In the genomic region with DNA sequence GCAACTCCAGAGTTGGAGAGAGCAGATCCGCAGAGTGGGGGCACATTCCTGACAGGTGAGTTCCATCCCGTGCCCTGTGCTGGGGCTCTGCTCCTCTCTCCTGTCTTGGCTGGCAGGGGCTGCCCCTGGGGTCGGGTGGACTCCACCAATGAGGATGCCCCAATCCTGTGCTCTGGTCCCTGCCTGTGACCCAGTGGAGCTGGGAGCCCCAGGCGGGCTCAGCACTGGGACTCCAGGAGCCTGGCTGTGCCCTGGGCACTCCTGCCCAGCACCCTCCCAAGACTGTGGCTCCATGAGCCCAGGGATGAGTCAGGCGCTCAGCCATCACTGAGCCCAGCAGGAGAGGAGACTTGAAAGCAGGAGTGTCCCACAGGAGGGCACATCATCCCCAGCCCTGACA, we compare ENCODE assay signal across 16 cellular contexts. TPM values are rescaled to one million over a fixed set of nuclear protein-coding genes. Genes with fewer than 3 reads are reported as not detected.
DNase-seq lines count a peak whose midpoint lies in the region; ATAC-seq and TF ChIP-seq lines count a peak whose summit lies in the region.
"Had no signal": no experiment of that assay in that cellular context is flagged by ENCODE, and none has a peak within 500 bp of the region (broad histone marks: within the 10 kb centered on the region; RNA-seq: fewer than 3 reads in every experiment).

No MANE protein-coding gene starts in this region.

- H2BK5ac ChIP-seq in IMR-90 (ENCODE audit: low read depth, low read length, poor library complexity, severe bottlenecking): peak overlapping the region; percentile 52

- H3K27me3 ChIP-seq in CD4-positive, CD25-positive, alpha-beta regulatory T cell (ENCODE audit: control insufficient read depth, insufficient read depth, low read length): no peaks in the 10 kb centered on the region
- no peaks in the 10 kb centered on the region for H3K27me3 ChIP-seq in IMR-90 (ENCODE audit: control insufficient read depth, insufficient read depth, low read length)
- H3K27me3 ChIP-seq: ascending aorta, right atrium auricular region had no signal

- H3K27ac Mint-ChIP-seq in CD4-positive, CD25-positive, alpha-beta regulatory T cell: peak overlapping the region; percentile 75 to 94 (median 89)
- peak overlapping the region; percentile 71 for H3K27ac Mint-ChIP-seq in dendritic cell treated with granulocyte-macrophage colony-stimulating factor and Interleukin-4, amounts not matched to agents 40 ng/mL and 50 ng/mL, for 4 days
- H3K27ac Mint-ChIP-seq in nephron progenitor cell: peak overlapping the region; percentile 36

- peak overlapping the region; percentile 14 to 74 for H4K8ac ChIP-seq in IMR-90 (ENCODE audit: low read depth in 2 of 2, low read length in 2 of 2)

- no peak overlapping the region for H3K4me3 Mint-ChIP-seq in CD4-positive, CD25-positive, alpha-beta regulatory T cell
- no peak overlapping the region for H3K4me3 Mint-ChIP-seq in dendritic cell treated with granulocyte-macrophage colony-stimulating factor and Interleukin-4, amounts not matched to agents 40 ng/mL and 50 ng/mL, for 4 days
- no peak overlapping the region for H3K4me3 Mint-ChIP-seq in nephron progenitor cell
- H3K4me3 Mint-ChIP-seq: stimulated activated naive CD8-positive, alpha-beta T cell treated with anti-CD3 and anti-CD28 coated beads, Interleukin-15, amount 100 ng/mL, for 72 hours had no signal

- no peak for TF ChIP-seq POLR2A in IMR-90 (IDR thresholded peaks at IDR 0.05; ENCODE audit: low read depth, low read length)

- H4K20me1 ChIP-seq in IMR-90 (ENCODE audit: insufficient read depth, low read length): no peaks in the 10 kb centered on the region

- CTCF ChIA-PET in IMR-90 (lab: Yijun Ruan, JAX): no interaction called here

- peaks cover 43 to 87% (median 63%) of the 10 kb centered on the region in 4 donors for H3K4me1 Mint-ChIP-seq in CD4-positive, CD25-positive, alpha-beta regulatory T cell
- peaks cover 72% of the 10 kb centered on the region for H3K4me1 Mint-ChIP-seq in dendritic cell treated with granulocyte-macrophage colony-stimulating factor and Interleukin-4, amounts not matched to agents 40 ng/mL and 50 ng/mL, for 4 days (ENCODE audit: low read depth)
- H3K4me1 Mint-ChIP-seq in nephron progenitor cell: peaks cover 15% of the 10 kb centered on the region

- H3K4me3 ChIP-seq in CD4-positive, CD25-positive, alpha-beta regulatory T cell (ENCODE audit: low read depth, low read length): no peak overlapping the region
- no peak overlapping the region for H3K4me3 ChIP-seq in IMR-90 (ENCODE audit: insufficient read depth, low read depth, low read length)
- H3K4me3 ChIP-seq: ascending aorta, right atrium auricular region, SK-N-MC had no signal

- in situ Hi-C loops in IMR-90 (cut with MboI; ENCODE audit: low sequenced_read_pairs): no loop called here

- H4K91ac ChIP-seq in IMR-90 (ENCODE audit: insufficient read depth, low read depth, low read length): peak overlapping the region; percentile 68

- H2BK20ac ChIP-seq in IMR-90 (ENCODE audit: low read depth, low read length): peak overlapping the region; percentile 71

- 82% methylated on average over 3 of the region's 5 CpGs; no CpG with 5 or more reads in 1 of the 2 experiments for WGBS in IMR-90 (ENCODE audit: extremely low coverage in 2 of 2, insufficient read length in 1 of 2), 2 experiments

- dilution Hi-C loops in IMR-90 (cut with HindIII; ENCODE audit: low sequenced_read_pairs, unreplicated experiment): no loop called here

- DNase-seq in CD4-positive, CD25-positive, alpha-beta regulatory T cell: no peak
- DNase-seq in IMR-90 (no peak), nephron progenitor cell (no peak), OCI-M1 (lab: John Stamatoyannopoulos, UW) (no peak), NCI-H1417 (lab: John Stamatoyannopoulos, UW) (no peak), GM03348 (ENCODE audit: low spot score) (no peak), RPMI8226 (no peak)
- DNase-seq: GF-D8; islet precursor cell; NCI-H2107; stimulated activated naive CD8-positive, alpha-beta T cell treated with anti-CD3 and anti-CD28 coated beads, Interleukin-15, amount 100 ng/mL, for 72 hours had no signal

- peak overlapping the region; percentile 79 for H3K4ac ChIP-seq in IMR-90 (ENCODE audit: low read depth, low read length)

- H2AFZ ChIP-seq in IMR-90 (replicated peaks; ENCODE audit: low read length, poor library complexity): peak overlapping the region; percentile 9

- H3K9me3 ChIP-seq in CD4-positive, CD25-positive, alpha-beta regulatory T cell (ENCODE audit: control insufficient read depth in 2 of 2, low read length in 2 of 2): no peaks in the 10 kb centered on the region
- H3K9me3 ChIP-seq in IMR-90 (ENCODE audit: control insufficient read depth, insufficient read depth, low read length): no peaks in the 10 kb centered on the region
- H3K9me3 ChIP-seq: ascending aorta, right atrium auricular region had no signal

- H3K23ac ChIP-seq in IMR-90 (ENCODE audit: low read depth, low read length): no peak overlapping the region

- H2AK9ac ChIP-seq in IMR-90 (replicated peaks; ENCODE audit: low read depth, low read length, poor library complexity): no peak overlapping the region

- peak overlapping the region; percentile 46 for H2BK15ac ChIP-seq in IMR-90 (ENCODE audit: low read depth, low read length)

- H3K27me3 Mint-ChIP-seq in CD4-positive, CD25-positive, alpha-beta regulatory T cell: no peaks in the 10 kb centered on the region
- H3K27me3 Mint-ChIP-seq in dendritic cell treated with granulocyte-macrophage colony-stimulating factor and Interleukin-4, amounts not matched to agents 40 ng/mL and 50 ng/mL, for 4 days: no peaks in the 10 kb centered on the region
- peaks cover 20% of the 10 kb centered on the region for H3K27me3 Mint-ChIP-seq in nephron progenitor cell (ENCODE audit: low read depth, poor library complexity)
- H3K27me3 Mint-ChIP-seq: stimulated activated naive CD8-positive, alpha-beta T cell treated with anti-CD3 and anti-CD28 coated beads, Interleukin-15, amount 100 ng/mL, for 72 hours had no signal

- intact Hi-C loops in IMR-90 (cut with micrococcal nuclease): no loop called here
- intact Hi-C loops in dendritic cell treated with granulocyte-macrophage colony-stimulating factor and Interleukin-4, amounts not matched to agents 40 ng/mL and 50 ng/mL, for 4 days (cut with micrococcal nuclease): no loop called here

- no peak overlapping the region for H3K27ac ChIP-seq in CD4-positive, CD25-positive, alpha-beta regulatory T cell (ENCODE audit: insufficient read depth, low read length, poor library complexity, severe bottlenecking)
- H3K27ac ChIP-seq in IMR-90 (ENCODE audit: insufficient read depth, low read length): no peak overlapping the region
- H3K27ac ChIP-seq: ascending aorta, C4-2B, SK-N-MC had no signal

- H3K56ac ChIP-seq in IMR-90 (ENCODE audit: extremely low read depth, insufficient read depth, low read length): no peak overlapping the region

- no peak for ATAC-seq in CD4-positive, CD25-positive, alpha-beta regulatory T cell (ENCODE audit: low read depth in 2 of 2)
- peak; percentile 15; the same call in 1 of the 2 replicates for ATAC-seq in IMR-90 (ENCODE audit: low read depth)

- H3K4me1 ChIP-seq in CD4-positive, CD25-positive, alpha-beta regulatory T cell (ENCODE audit: control insufficient read depth, insufficient read depth, low read length, poor library complexity, severe bottlenecking): peaks cover 45% of the 10 kb centered on the region
- peaks cover 18% of the 10 kb centered on the region for H3K4me1 ChIP-seq in IMR-90 (ENCODE audit: control insufficient read depth, insufficient read depth, low read length)

- no peak for TF ChIP-seq RAD21 in IMR-90 (IDR thresholded peaks at IDR 0.05; ENCODE audit: low read length)

- peaks cover 18% of the 10 kb centered on the region for H3K36me3 Mint-ChIP-seq in CD4-positive, CD25-positive, alpha-beta regulatory T cell
- H3K36me3 Mint-ChIP-seq in dendritic cell treated with granulocyte-macrophage colony-stimulating factor and Interleukin-4, amounts not matched to agents 40 ng/mL and 50 ng/mL, for 4 days (ENCODE audit: low read depth): peaks cover 66% of the 10 kb centered on the region
- H3K36me3 Mint-ChIP-seq in nephron progenitor cell (ENCODE audit: low read depth): no peaks in the 10 kb centered on the region

- peaks cover 0 to 3% (median 0%) of the 10 kb centered on the region in 7 donors for H3K9me3 Mint-ChIP-seq in CD4-positive, CD25-positive, alpha-beta regulatory T cell
- H3K9me3 Mint-ChIP-seq in dendritic cell treated with granulocyte-macrophage colony-stimulating factor and Interleukin-4, amounts not matched to agents 40 ng/mL and 50 ng/mL, for 4 days: no peaks in the 10 kb centered on the region
- no peaks in the 10 kb centered on the region for H3K9me3 Mint-ChIP-seq in nephron progenitor cell
- H3K9me3 Mint-ChIP-seq: stimulated activated naive CD8-positive, alpha-beta T cell treated with anti-CD3 and anti-CD28 coated beads, Interleukin-15, amount 100 ng/mL, for 72 hours had no signal

- BruUV-seq in IMR-90 (replicated peaks; lab: Mats Ljungman, UMichigan): no TSS peak

- POLR2A ChIA-PET in IMR-90 (lab: Charles Lee; ENCODE audit: unreplicated experiment): interaction anchor here (1.0 kb wide), 1 partner anchor 23 kb away, joined by 3 read pairs; no protein-coding TSS in a partner anchor

- no peak overlapping the region for H3K4me2 ChIP-seq in IMR-90 (ENCODE audit: low read depth, low read length)

- peak overlapping the region; percentile 89 for H2AK5ac ChIP-seq in IMR-90 (ENCODE audit: low read depth, low read length)

- TF ChIP-seq CTCF in IMR-90 (conservative IDR thresholded peaks at IDR 0.05; ENCODE audit: low read depth, low read length) (no peak), nephron progenitor cell (IDR thresholded peaks at IDR 0.05) (no peak)

- peaks cover 19% of the 10 kb centered on the region for H3K36me3 ChIP-seq in CD4-positive, CD25-positive, alpha-beta regulatory T cell (ENCODE audit: control insufficient read depth, insufficient read depth, low read length)
- no peaks in the 10 kb centered on the region for H3K36me3 ChIP-seq in IMR-90 (ENCODE audit: control insufficient read depth, insufficient read depth, low read length)
- H3K36me3 ChIP-seq: ascending aorta, right atrium auricular region had no signal

- H3K79me1 ChIP-seq in IMR-90 (ENCODE audit: low read depth in 1 of 2, low read length in 2 of 2): peaks cover 0 to 15% of the 10 kb centered on the region in 2 experiments; a peak in 2 of 4 replicates

- peaks cover 13% of the 10 kb centered on the region for H3K9me1 ChIP-seq in IMR-90 (ENCODE audit: insufficient read depth, low read length)

- H3K14ac ChIP-seq in IMR-90 (replicated peaks; ENCODE audit: low read depth, low read length): peak overlapping the region; percentile 81

- peak overlapping the region; percentile 87 for H2BK120ac ChIP-seq in IMR-90 (ENCODE audit: low read depth, low read length)

- H3K9ac ChIP-seq in IMR-90 (ENCODE audit: low read depth, low read length): no peak overlapping the region

- H4K5ac ChIP-seq in IMR-90 (ENCODE audit: low read depth, low read length): peak overlapping the region; percentile 56

- H3K18ac ChIP-seq in IMR-90 (ENCODE audit: low read depth, low read length): peak overlapping the region; percentile 48

RNA-seq across cellular contexts. Expression of gene MBP, which starts 53.9 kb away (rescaled TPM):
- 172 TPM for total RNA-seq in CD4-positive, CD25-positive, alpha-beta regulatory T cell
- 100 to 1,000 TPM; 134 to 145 (median 141) TPM for polyA plus RNA-seq in CD4-positive, CD25-positive, alpha-beta regulatory T cell
- 0.90 and 1.4 TPM in 2 replicates for total RNA-seq in IMR-90 (2012; rRNA removed)
- polyA plus RNA-seq in IMR-90 (2012; rRNA removed): 0.72 and 0.75 TPM in 2 replicates
- polyA plus RNA-seq in IMR-90 (2012; cell fraction: cytosol; rRNA removed): 0.52 and 0.82 TPM in 2 replicates
- 1.2 and 2.2 TPM in 2 replicates for polyA plus RNA-seq in IMR-90 (2012; cell fraction: nucleus; rRNA removed; ENCODE audit: low replicate concordance)

Comparison
In these comparisons a context has a peak if more than half of its experiments do, and no peak if none do; other contexts are left out.
1. H3K27ac Mint-ChIP-seq: peak in every context shown above with its lines; median percentile 89 in CD4-positive, CD25-positive, alpha-beta regulatory T cell; 71 in dendritic cell treated with granulocyte-macrophage colony-stimulating factor and Interleukin-4, amounts not matched to agents 40 ng/mL and 50 ng/mL, for 4 days; 36 in nephron progenitor cell.
2. RNA of gene MBP, which starts 53.9 kb away (total RNA-seq): 172 TPM in CD4-positive, CD25-positive, alpha-beta regulatory T cell (single experiment); 0.90 to 1.4 TPM in IMR-90; every median in the first group is over 10 times any median in the second.